Comparison of ENCODE assay signal across 15 cellular contexts in the genomic region with DNA sequence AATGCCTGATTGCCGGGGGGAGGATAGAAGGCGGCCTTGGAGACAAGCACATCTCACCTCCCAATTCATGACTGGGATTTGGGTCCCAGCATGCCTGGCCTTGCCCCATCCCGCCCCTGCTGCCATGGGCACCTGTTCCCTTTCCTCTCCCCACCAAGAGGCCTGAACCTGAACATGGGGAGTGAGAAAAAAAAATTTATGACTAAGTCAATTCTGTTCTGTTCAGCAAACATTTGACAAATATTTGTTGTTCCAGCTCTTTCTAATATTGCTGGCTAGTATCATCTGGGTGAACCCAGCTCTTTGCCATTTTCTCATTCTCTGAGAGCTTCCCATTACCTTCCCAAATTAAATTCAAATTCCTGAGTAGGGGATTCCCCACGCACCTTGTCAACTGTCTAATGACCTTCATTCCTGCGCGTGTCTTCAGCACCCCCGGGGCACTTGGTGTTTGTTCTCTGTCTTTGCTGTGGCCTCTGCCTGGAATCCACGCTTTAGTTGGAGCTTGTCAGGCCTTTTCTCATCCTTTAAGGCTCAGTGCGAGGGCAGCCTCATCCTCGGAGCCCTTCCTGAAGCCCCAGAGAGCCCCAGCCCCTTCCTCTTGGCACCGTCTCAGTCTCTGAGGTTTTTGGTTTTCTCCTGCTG. TPM values are rescaled to one million over a fixed set of nuclear protein-coding genes. Genes with fewer than 3 reads are reported as not detected.
DNase-seq lines count a peak whose midpoint lies in the region; ATAC-seq and TF ChIP-seq lines count a peak whose summit lies in the region.
"Had no signal": no experiment of that assay in that cellular context is flagged by ENCODE, and none has a peak within 500 bp of the region (broad histone marks: within the 10 kb centered on the region; RNA-seq: fewer than 3 reads in every experiment).

No MANE protein-coding gene starts in this region.

- no peaks in the 10 kb centered on the region for H3K27me3 Mint-ChIP-seq in mesothelial cell of epicardium (ENCODE audit: low read depth)
- peaks cover 21 to 59% of the 10 kb centered on the region in 2 donors for H3K27me3 Mint-ChIP-seq in effector memory CD8-positive, alpha-beta T cell
- peaks cover 8% of the 10 kb centered on the region for H3K27me3 Mint-ChIP-seq in stimulated activated memory B cell treated with anti-CD40 and anti-IgM and Interleukin-4, amounts not matched to agents 10 μg/mL and 1 μg/mL and 100 μg/mL, for 72 hours
- H3K27me3 Mint-ChIP-seq: activated CD4-positive, alpha-beta memory T cell treated with anti-CD3 and anti-CD28 coated beads, Interleukin-2, amount 10 ng/mL, durations not matched to agents 7 days and 5 days had no signal

- H3K9ac ChIP-seq in endocrine pancreas (ENCODE audit: control insufficient read depth, insufficient read depth, low read length): peak overlapping the region; percentile 15

- peak overlapping the region; percentile 84 for H3K27ac Mint-ChIP-seq in mesothelial cell of epicardium
- H3K27ac Mint-ChIP-seq in effector memory CD8-positive, alpha-beta T cell: no peak overlapping the region
- no peak overlapping the region for H3K27ac Mint-ChIP-seq in stimulated activated memory B cell treated with anti-CD40 and anti-IgM and Interleukin-4, amounts not matched to agents 10 μg/mL and 1 μg/mL and 100 μg/mL, for 72 hours
- H3K27ac Mint-ChIP-seq: activated CD4-positive, alpha-beta memory T cell treated with anti-CD3 and anti-CD28 coated beads, Interleukin-2, amount 10 ng/mL, durations not matched to agents 7 days and 5 days had no signal

- DNase-seq in cardiac muscle cell (ENCODE audit: low read depth in 1 of 2, low spot score in 1 of 2): no peak
- DNase-seq in right cardiac atrium: no peak
- DNase-seq in mesothelial cell of epicardium (ENCODE audit: low spot score in 2 of 2, unreplicated experiment in 2 of 2): no peak
- no peak for DNase-seq in effector memory CD8-positive, alpha-beta T cell
- no peak for DNase-seq in WERI-Rb-1
- DNase-seq: activated CD4-positive, alpha-beta memory T cell treated with anti-CD3 and anti-CD28 coated beads, Interleukin-2, amount 10 ng/mL, durations not matched to agents 7 days and 5 days; brain microvascular endothelial cell; IMR-90; ovary; RPMI8226; T1000; testis had no signal

- H3K27ac ChIP-seq in cardiac muscle cell: peak overlapping the region; percentile 65
- H3K27ac ChIP-seq in right cardiac atrium (ENCODE audit: low read length): no peak overlapping the region
- no peak overlapping the region for H3K27ac ChIP-seq in WERI-Rb-1
- H3K27ac ChIP-seq: brain microvascular endothelial cell, ovary, testis had no signal

- no peaks in the 10 kb centered on the region for H3K9me3 Mint-ChIP-seq in mesothelial cell of epicardium
- H3K9me3 Mint-ChIP-seq in effector memory CD8-positive, alpha-beta T cell: no peaks in the 10 kb centered on the region
- no peaks in the 10 kb centered on the region for H3K9me3 Mint-ChIP-seq in stimulated activated memory B cell treated with anti-CD40 and anti-IgM and Interleukin-4, amounts not matched to agents 10 μg/mL and 1 μg/mL and 100 μg/mL, for 72 hours
- H3K9me3 Mint-ChIP-seq: activated CD4-positive, alpha-beta memory T cell treated with anti-CD3 and anti-CD28 coated beads, Interleukin-2, amount 10 ng/mL, durations not matched to agents 7 days and 5 days had no signal

- intact Hi-C loops in right cardiac atrium (cut with DNase I): no loop called here

- peaks cover 14% of the 10 kb centered on the region for H3K4me1 ChIP-seq in cardiac muscle cell (ENCODE audit: low read depth)
- no peaks in the 10 kb centered on the region for H3K4me1 ChIP-seq in right cardiac atrium (ENCODE audit: control insufficient read depth, insufficient read depth, low read length)
- peaks cover 5% of the 10 kb centered on the region for H3K4me1 ChIP-seq in endocrine pancreas (ENCODE audit: control insufficient read depth, insufficient read depth, low read length)

- H3K4me1 Mint-ChIP-seq in mesothelial cell of epicardium: peaks cover 38% of the 10 kb centered on the region
- no peaks in the 10 kb centered on the region for H3K4me1 Mint-ChIP-seq in effector memory CD8-positive, alpha-beta T cell (ENCODE audit: low read depth in 2 of 2)
- peaks cover 7% of the 10 kb centered on the region for H3K4me1 Mint-ChIP-seq in stimulated activated memory B cell treated with anti-CD40 and anti-IgM and Interleukin-4, amounts not matched to agents 10 μg/mL and 1 μg/mL and 100 μg/mL, for 72 hours
- H3K4me1 Mint-ChIP-seq: activated CD4-positive, alpha-beta memory T cell treated with anti-CD3 and anti-CD28 coated beads, Interleukin-2, amount 10 ng/mL, durations not matched to agents 7 days and 5 days had no signal

- H3K27me3 ChIP-seq in cardiac muscle cell (no peaks in the 10 kb centered on the region), right cardiac atrium (ENCODE audit: control insufficient read depth, insufficient read depth) (no peaks in the 10 kb centered on the region), endocrine pancreas (ENCODE audit: control insufficient read depth, insufficient read depth, low read length) (no peaks in the 10 kb centered on the region), WERI-Rb-1 (ENCODE audit: insufficient read depth, low read depth, severe bottlenecking) (no peaks in the 10 kb centered on the region)
- H3K27me3 ChIP-seq: brain microvascular endothelial cell, ovary, testis had no signal

- no peak overlapping the region for H3K4me3 Mint-ChIP-seq in mesothelial cell of epicardium
- H3K4me3 Mint-ChIP-seq in effector memory CD8-positive, alpha-beta T cell: no peak overlapping the region
- H3K4me3 Mint-ChIP-seq in stimulated activated memory B cell treated with anti-CD40 and anti-IgM and Interleukin-4, amounts not matched to agents 10 μg/mL and 1 μg/mL and 100 μg/mL, for 72 hours: no peak overlapping the region
- H3K4me3 Mint-ChIP-seq: activated CD4-positive, alpha-beta memory T cell treated with anti-CD3 and anti-CD28 coated beads, Interleukin-2, amount 10 ng/mL, durations not matched to agents 7 days and 5 days had no signal

- H3K4me3 ChIP-seq in cardiac muscle cell: no peak overlapping the region
- no peak overlapping the region for H3K4me3 ChIP-seq in right cardiac atrium (ENCODE audit: low read length)
- H3K4me3 ChIP-seq in endocrine pancreas (ENCODE audit: control insufficient read depth, insufficient read depth, low read length): no peak overlapping the region
- H3K4me3 ChIP-seq in WERI-Rb-1 (ENCODE audit: low read depth, low read length): no peak overlapping the region
- H3K4me3 ChIP-seq: ovary, testis had no signal

- no peak for ATAC-seq in right cardiac atrium
- ATAC-seq in effector memory CD8-positive, alpha-beta T cell (replicated peaks): no peak
- ATAC-seq in stimulated activated memory B cell treated with anti-CD40 and anti-IgM and Interleukin-4, amounts not matched to agents 10 μg/mL and 1 μg/mL and 100 μg/mL, for 72 hours: no peak
- ATAC-seq in HG03520 (IDR thresholded peaks at IDR 0.05; ENCODE audit: unreplicated experiment): no peak

- H3K36me3 Mint-ChIP-seq in mesothelial cell of epicardium: peaks cover 10% of the 10 kb centered on the region
- no peaks in the 10 kb centered on the region for H3K36me3 Mint-ChIP-seq in effector memory CD8-positive, alpha-beta T cell (ENCODE audit: insufficient read depth)
- H3K36me3 Mint-ChIP-seq in stimulated activated memory B cell treated with anti-CD40 and anti-IgM and Interleukin-4, amounts not matched to agents 10 μg/mL and 1 μg/mL and 100 μg/mL, for 72 hours: no peaks in the 10 kb centered on the region

- WGBS in right cardiac atrium: 64% methylated on average over 11 of the region's 11 CpGs

- TF ChIP-seq CTCF in cardiac muscle cell (IDR thresholded peaks at IDR 0.05; ENCODE audit: low read depth, low read length): no peak
- no peak for TF ChIP-seq CTCF in mesothelial cell of epicardium (IDR thresholded peaks at IDR 0.05; ENCODE audit: unreplicated experiment)
- TF ChIP-seq CTCF in WERI-Rb-1 (IDR thresholded peaks at IDR 0.05; ENCODE audit: low read depth, low read length): no peak

- H3K36me3 ChIP-seq in cardiac muscle cell: no peaks in the 10 kb centered on the region
- H3K36me3 ChIP-seq in endocrine pancreas (ENCODE audit: control insufficient read depth, insufficient read depth, low read length): no peaks in the 10 kb centered on the region
- no peaks in the 10 kb centered on the region for H3K36me3 ChIP-seq in WERI-Rb-1
- H3K36me3 ChIP-seq: brain microvascular endothelial cell, ovary had no signal

- H3K9me3 ChIP-seq in cardiac muscle cell (ENCODE audit: low read depth) (no peaks in the 10 kb centered on the region), right cardiac atrium (ENCODE audit: control insufficient read depth, low read length) (no peaks in the 10 kb centered on the region), endocrine pancreas (ENCODE audit: control insufficient read depth, low read length) (no peaks in the 10 kb centered on the region), WERI-Rb-1 (ENCODE audit: severe bottlenecking) (no peaks in the 10 kb centered on the region)
- H3K9me3 ChIP-seq: ovary, testis had no signal

RNA-seq across cellular contexts. Expression of a gene that starts 42.7 kb away (rescaled TPM):
- 55.4 and 57.2 TPM in 2 replicates for total RNA-seq in cardiac muscle cell
- polyA plus RNA-seq in cardiac muscle cell: 30.8 and 32.3 TPM in 2 replicates
- 10 to 100 TPM; 42.6 to 56.4 (median 55.1) TPM for total RNA-seq in right cardiac atrium
- polyA plus RNA-seq in right cardiac atrium: 47.9 TPM
- total RNA-seq in mesothelial cell of epicardium: 31.3 to 33.1 TPM (median 32.6 TPM) in 3 replicates
- total RNA-seq: activated CD4-positive, alpha-beta memory T cell treated with anti-CD3 and anti-CD28 coated beads, Interleukin-2, amount 10 ng/mL, durations not matched to agents 7 days and 5 days had no signal
